ENCODE assay signal across 10 cellular contexts in the genomic region with DNA sequence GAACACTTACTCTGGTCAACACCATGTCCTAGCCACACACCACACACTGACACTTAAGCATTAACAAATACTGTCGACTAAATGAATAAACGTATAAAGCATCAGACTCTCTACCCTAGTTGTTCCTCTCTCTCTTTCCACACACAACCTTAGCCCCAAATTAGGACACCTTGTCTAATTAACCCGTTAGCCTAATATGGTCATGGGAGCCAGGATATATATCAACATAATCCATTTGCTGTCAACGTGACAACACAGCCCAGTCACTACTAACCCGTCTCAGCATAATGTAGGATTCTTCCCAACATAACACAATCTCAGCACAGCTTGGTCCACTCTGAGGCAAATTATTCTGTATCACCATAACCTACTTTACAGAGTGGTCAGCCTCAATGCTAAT. TPM values are rescaled to one million over a fixed set of nuclear protein-coding genes. Genes with fewer than 3 reads are reported as not detected.
DNase-seq lines count a peak whose midpoint lies in the region; ATAC-seq and TF ChIP-seq lines count a peak whose summit lies in the region.
"Had no signal": no experiment of that assay in that cellular context is flagged by ENCODE, and none has a peak within 500 bp of the region (broad histone marks: within the 10 kb centered on the region; RNA-seq: fewer than 3 reads in every experiment).

No MANE protein-coding gene starts in this region.

- H3K4me3 Mint-ChIP-seq in activated naive CD8-positive, alpha-beta T cell treated with anti-CD3 and anti-CD28 coated beads for 36 hours = peak overlapping the region; percentile 99

- no peak overlapping the region for H4K8ac ChIP-seq in mesenchymal stem cell (ENCODE audit: low read length)

- H3K4me3 ChIP-seq in ACC112 (ENCODE audit: low read depth, low read length) (peak overlapping the region; percentile 94), HAP-1 (peak overlapping the region; percentile 87; the same call in 1 of the 2 replicates), mesenchymal stem cell (ENCODE audit: insufficient read depth in 1 of 2, low read depth in 1 of 2, low read length in 2 of 2) (peak overlapping the region in 1 of 2 experiments; percentile 99), transverse colon (no peak overlapping the region)

- no peak overlapping the region for H3K27ac Mint-ChIP-seq in activated naive CD8-positive, alpha-beta T cell treated with anti-CD3 and anti-CD28 coated beads for 36 hours

- H3K4me1 ChIP-seq in ACC112 (ENCODE audit: control insufficient read depth, insufficient read depth, low read length, unreplicated experiment) (peaks cover 37% of the 10 kb centered on the region), HAP-1 (peaks cover 14% of the 10 kb centered on the region), mesenchymal stem cell (ENCODE audit: control insufficient read depth, insufficient read depth, low read depth, low read length) (peaks cover 33% of the 10 kb centered on the region), transverse colon (peaks cover 24 to 48% (median 31%) of the 10 kb centered on the region in 4 donors)

- H2AFZ ChIP-seq in ACC112 (ENCODE audit: low read length, unreplicated experiment) (no peak overlapping the region), mesenchymal stem cell (ENCODE audit: low read depth, low read length) (no peak overlapping the region)

- H2AK5ac ChIP-seq in mesenchymal stem cell (ENCODE audit: low read length, severe bottlenecking) = no peak overlapping the region

- H3K79me1 ChIP-seq in mesenchymal stem cell (replicated peaks; ENCODE audit: low read length, poor library complexity, severe bottlenecking) = peaks cover 22% of the 10 kb centered on the region

- in situ Hi-C loops in HAP-1 (cut with MboI; ENCODE audit: low sequenced_read_pairs) (loop anchor here (25.0 kb wide), 1 partner anchor 930 kb away; the partner anchor contains the start of genes PER1 and VAMP2), transverse colon (cut with MboI; ENCODE audit: low pct_ligation_motif_present in 1 of 4, low pct_unique_long_range_greater_than_20kb in 1 of 4, low sequenced_read_pairs in 3 of 4) (loop anchor here in 1 of 4 donors (25.0 kb wide), 1 partner anchor 905 kb away; no protein-coding TSS in a partner anchor)

- no peaks in the 10 kb centered on the region for H3K9me3 Mint-ChIP-seq in activated naive CD8-positive, alpha-beta T cell treated with anti-CD3 and anti-CD28 coated beads for 36 hours

- no peak for TF ChIP-seq EP300 in transverse colon (IDR thresholded peaks at IDR 0.05; ENCODE audit: low read depth)

- no peaks in the 10 kb centered on the region for H3K27me3 Mint-ChIP-seq in activated naive CD8-positive, alpha-beta T cell treated with anti-CD3 and anti-CD28 coated beads for 36 hours

- H3K23ac ChIP-seq in mesenchymal stem cell (ENCODE audit: low read length in 2 of 2) = no peak overlapping the region

- no peak overlapping the region for H3K4me2 ChIP-seq in mesenchymal stem cell (ENCODE audit: low read length, poor library complexity, severe bottlenecking)

- H3K79me2 ChIP-seq in ACC112 (ENCODE audit: control insufficient read depth, insufficient read depth, low read length, unreplicated experiment) = peaks cover 70% of the 10 kb centered on the region

- H3K9ac ChIP-seq in mesenchymal stem cell (ENCODE audit: low read length) = peak overlapping the region; percentile 10

- H3K36me3 ChIP-seq in ACC112 (ENCODE audit: insufficient read depth, low read length) (peaks cover 16% of the 10 kb centered on the region), HAP-1 (replicated peaks) (peaks cover 64% of the 10 kb centered on the region), mesenchymal stem cell (ENCODE audit: control insufficient read depth in 1 of 2, insufficient read depth in 2 of 2, low read depth in 1 of 2, low read length in 2 of 2) (peaks cover 59 to 62% of the 10 kb centered on the region in 2 experiments), transverse colon (peaks cover 0 to 20% (median 9%) of the 10 kb centered on the region in 4 donors)

- no peak overlapping the region for H3K14ac ChIP-seq in mesenchymal stem cell (ENCODE audit: low read length in 2 of 2)

- H3K27ac ChIP-seq in ACC112 (ENCODE audit: low read depth, low read length) = no peak overlapping the region
- no peak overlapping the region for H3K27ac ChIP-seq in mesenchymal stem cell (ENCODE audit: low read length, poor library complexity, severe bottlenecking)
- H3K27ac ChIP-seq in transverse colon = no peak overlapping the region

- no peak for DNase-seq in HAP-1 (ENCODE audit: low spot score in 2 of 2)
- DNase-seq in activated naive CD8-positive, alpha-beta T cell treated with anti-CD3 and anti-CD28 coated beads for 36 hours = no peak
- no peak for DNase-seq in mesenchymal stem cell
- DNase-seq in AG08396 (ENCODE audit: low spot score) = no peak
- DNase-seq in transverse colon = no peak
- DNase-seq: NCI-H1694, RPMI8226 had no signal

- no peak for TF ChIP-seq CTCF in transverse colon (IDR thresholded peaks at IDR 0.05)

- H2BK5ac ChIP-seq in mesenchymal stem cell (ENCODE audit: low read depth, low read length, poor library complexity, severe bottlenecking) = no peak overlapping the region

- no peaks in the 10 kb centered on the region for H3K9me3 ChIP-seq in HAP-1
- no peaks in the 10 kb centered on the region for H3K9me3 ChIP-seq in mesenchymal stem cell (ENCODE audit: control insufficient read depth, low read length)
- H3K9me3 ChIP-seq in transverse colon = no peaks in the 10 kb centered on the region

- no peaks in the 10 kb centered on the region for H3K27me3 ChIP-seq in ACC112 (ENCODE audit: insufficient read depth, low read length)
- no peaks in the 10 kb centered on the region for H3K27me3 ChIP-seq in HAP-1 (ENCODE audit: low read depth)
- H3K27me3 ChIP-seq in mesenchymal stem cell (ENCODE audit: control insufficient read depth in 1 of 2, insufficient read depth in 1 of 2, low read length in 2 of 2) = no peaks in the 10 kb centered on the region
- no peaks in the 10 kb centered on the region for H3K27me3 ChIP-seq in transverse colon

- no peak overlapping the region for H2BK12ac ChIP-seq in mesenchymal stem cell (ENCODE audit: low read length in 2 of 2)

- WGBS in mesenchymal stem cell = 74% methylated on average over 5 of the region's 5 CpGs
- 77 to 80% methylated on average over 3 to 5 of the region's 5 CpGs for WGBS in transverse colon (ENCODE audit: low coverage in 1 of 2), 2 donors

- no peak overlapping the region for H3K18ac ChIP-seq in mesenchymal stem cell (ENCODE audit: low read depth in 1 of 2, low read length in 2 of 2)

- H3K4ac ChIP-seq in mesenchymal stem cell (ENCODE audit: low read depth in 1 of 2, low read length in 2 of 2) = no peak overlapping the region

- H4K91ac ChIP-seq in mesenchymal stem cell (ENCODE audit: low read length) = no peak overlapping the region

- peaks cover 41% of the 10 kb centered on the region for H3K36me3 Mint-ChIP-seq in activated naive CD8-positive, alpha-beta T cell treated with anti-CD3 and anti-CD28 coated beads for 36 hours

- ATAC-seq in GM19467 (IDR thresholded peaks at IDR 0.05; ENCODE audit: unreplicated experiment) (no peak), GM21360 (IDR thresholded peaks at IDR 0.05; ENCODE audit: unreplicated experiment) (no peak)

- no peak overlapping the region for H2BK120ac ChIP-seq in mesenchymal stem cell (ENCODE audit: low read depth, low read length)

- intact Hi-C loops in transverse colon (cut with DNase I; ENCODE audit: low total_unique reads) = no loop called here

- H2BK15ac ChIP-seq in mesenchymal stem cell (ENCODE audit: low read depth, poor library complexity, severe bottlenecking) = no peak overlapping the region

- TF ChIP-seq POLR2A in transverse colon (IDR thresholded peaks at IDR 0.05) = no peak

- peaks cover 50% of the 10 kb centered on the region for H3K4me1 Mint-ChIP-seq in activated naive CD8-positive, alpha-beta T cell treated with anti-CD3 and anti-CD28 coated beads for 36 hours

RNA-seq across cellular contexts. Expression of gene DVL2, which starts 2.2 kb away (rescaled TPM):
- total RNA-seq in activated naive CD8-positive, alpha-beta T cell treated with anti-CD3 and anti-CD28 coated beads for 36 hours = 10 to 100 TPM; 64.4 to 66.5 TPM
- polyA plus RNA-seq in mesenchymal stem cell (2013, experiment 1 of 2) = 40.7 TPM
- 39.7 TPM for polyA plus RNA-seq in mesenchymal stem cell (2013, experiment 2 of 2)
- total RNA-seq in transverse colon = 100 to 1,000 TPM in 2 of 4 donors, 10 to 100 TPM in 2; 35.9 to 182 (median 69.2) TPM

RNA-seq across cellular contexts. Expression of gene PHF23, which starts 7.1 kb away (rescaled TPM):
- total RNA-seq in activated naive CD8-positive, alpha-beta T cell treated with anti-CD3 and anti-CD28 coated beads for 36 hours = 10 to 100 TPM; 28.1 to 28.8 TPM
- 117 TPM for polyA plus RNA-seq in mesenchymal stem cell (2013, experiment 1 of 2)
- polyA plus RNA-seq in mesenchymal stem cell (2013, experiment 2 of 2) = 119 TPM
- 10 to 100 TPM; 20.6 to 33.5 (median 27.8) TPM for total RNA-seq in transverse colon

RNA-seq across cellular contexts. Expression of gene GABARAP, which starts 10.1 kb away (rescaled TPM):
- total RNA-seq in activated naive CD8-positive, alpha-beta T cell treated with anti-CD3 and anti-CD28 coated beads for 36 hours = 100 to 1,000 TPM; 112 to 113 TPM
- polyA plus RNA-seq in mesenchymal stem cell (2013, experiment 1 of 2) = 1,180 TPM
- 1,203 TPM for polyA plus RNA-seq in mesenchymal stem cell (2013, experiment 2 of 2)
- total RNA-seq in transverse colon = 100 to 1,000 TPM; 209 to 479 (median 394) TPM

RNA-seq across cellular contexts. Expression of gene ACADVL, which starts 12.4 kb away (rescaled TPM):
- total RNA-seq in activated naive CD8-positive, alpha-beta T cell treated with anti-CD3 and anti-CD28 coated beads for 36 hours = 100 to 1,000 TPM; 245 to 256 TPM
- polyA plus RNA-seq in mesenchymal stem cell (2013, experiment 1 of 2) = 273 TPM
- 278 TPM for polyA plus RNA-seq in mesenchymal stem cell (2013, experiment 2 of 2)
- 1,000 to 10,000 TPM in 3 of 4 donors, 100 to 1,000 TPM in 1; 877 to 3,047 (median 1,981) TPM for total RNA-seq in transverse colon

RNA-seq across cellular contexts. Expression of gene DLG4, which starts 12.5 kb away (rescaled TPM):
- total RNA-seq in activated naive CD8-positive, alpha-beta T cell treated with anti-CD3 and anti-CD28 coated beads for 36 hours = 1 to 10 TPM; 8.9 to 9.8 TPM
- 21.6 TPM for polyA plus RNA-seq in mesenchymal stem cell (2013, experiment 1 of 2)
- 20.4 TPM for polyA plus RNA-seq in mesenchymal stem cell (2013, experiment 2 of 2)
- total RNA-seq in transverse colon = 10 to 100 TPM in 1 of 4 donors, 1 to 10 TPM in 3; 2.4 to 15.7 (median 6.1) TPM

Comparison
In these comparisons a context has a peak if more than half of its experiments do, and no peak if none do; other contexts are left out.
1. H3K4me3 ChIP-seq: peak in ACC112 (single experiment) and HAP-1 (single experiment); none in transverse colon (0 of 4).